Comparison of ENCODE assay signal across 24 cellular contexts in the genomic region with DNA sequence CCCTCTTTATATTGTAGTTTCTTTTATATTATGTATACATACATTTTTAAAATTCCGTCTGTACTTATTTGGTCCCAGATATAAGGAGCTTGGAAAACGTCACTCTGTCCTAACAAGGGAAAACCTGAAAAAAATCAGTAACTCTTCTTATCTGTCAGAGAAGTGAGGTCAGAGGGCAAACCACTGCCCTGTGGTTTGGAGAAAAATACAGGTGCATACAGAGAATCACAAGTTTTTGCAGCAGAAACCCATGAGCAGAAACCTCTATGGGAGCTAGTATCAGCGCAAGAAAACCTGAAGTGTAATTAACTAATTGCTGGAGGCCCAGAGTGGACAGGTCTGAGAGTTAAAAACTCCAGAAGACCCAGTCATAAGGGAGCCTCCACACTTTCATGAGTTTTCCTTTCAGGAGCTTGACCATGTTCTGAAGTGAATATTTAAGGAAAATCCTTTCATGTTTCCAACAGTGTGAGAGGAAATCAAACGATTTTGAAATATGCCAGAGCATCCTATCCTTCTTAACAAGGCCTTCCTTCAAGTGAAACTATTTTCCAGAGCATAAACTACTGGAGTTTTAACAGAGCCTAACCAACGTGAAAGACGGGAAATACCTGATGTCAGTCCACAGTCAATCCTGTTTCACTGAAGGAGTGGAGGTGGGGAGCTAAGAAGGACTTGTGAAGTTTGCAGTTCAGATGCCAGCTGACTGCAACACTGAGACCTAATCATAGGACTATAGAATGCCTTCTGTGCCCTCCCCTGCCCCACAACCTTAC.
"Had no signal": no experiment of that assay in that cellular context is flagged by ENCODE, and none has a peak within 500 bp of the region (broad histone marks: within the 10 kb centered on the region; RNA-seq: fewer than 3 reads in every experiment).

No MANE protein-coding gene starts in this region.

- H3K9me3 ChIP-seq: esophagus muscularis mucosa, gastrocnemius medialis, mucosa of descending colon, ovary, right lobe of liver, testis had no signal

- DNase-seq: cortex of kidney; dorsolateral prefrontal cortex; effector CD8-positive, alpha-beta T cell; gastrocnemius medialis; heart right ventricle; islet precursor cell; mammary epithelial cell; mucosa of descending colon; natural killer cell; nucleus accumbens; ovary; right lobe of liver; spleen; stimulated activated CD4-positive, alpha-beta T cell treated with anti-CD3 and anti-CD28 coated beads, Interleukin-15, amount 100 ng/mL, for 24 hours; stimulated activated CD4-positive, alpha-beta T cell treated with anti-CD3 and anti-CD28 coated beads, Interleukin-1b, Interleukin-23, amount 100 ng/mL, for 48 hours; stimulated activated CD4-positive, alpha-beta T cell treated with anti-CD3 and anti-CD28 coated beads, Interleukin-4, amount 100 ng/mL, for 24 hours; testis had no signal

- H3K4me3 Mint-ChIP-seq: natural killer cell; neural crest cell; stimulated activated memory B cell treated with anti-CD40 and anti-IgM and Interleukin-4, amounts not matched to agents 10 μg/mL and 1 μg/mL and 100 μg/mL, for 72 hours; stimulated activated naive CD8-positive, alpha-beta T cell treated with anti-CD3 and anti-CD28 coated beads, Interleukin-15, Interleukin-2, amounts not matched to agents 100 ng/mL and 50 ng/mL, for 24 hours had no signal

- ATAC-seq: gastrocnemius medialis; heart right ventricle; left lobe of liver; mucosa of descending colon; natural killer cell; right lobe of liver; stimulated activated memory B cell treated with anti-CD40 and anti-IgM and Interleukin-4, amounts not matched to agents 10 μg/mL and 1 μg/mL and 100 μg/mL, for 72 hours had no signal

- H3K4me1 ChIP-seq: esophagus muscularis mucosa, gastrocnemius medialis, right lobe of liver, spleen, testis, tibial nerve had no signal

- H3K4me1 Mint-ChIP-seq: neural crest cell; stimulated activated memory B cell treated with anti-CD40 and anti-IgM and Interleukin-4, amounts not matched to agents 10 μg/mL and 1 μg/mL and 100 μg/mL, for 72 hours had no signal

- H3K36me3 ChIP-seq: esophagus muscularis mucosa, gastrocnemius medialis, heart right ventricle, ovary, right lobe of liver, tibial nerve had no signal

- H3K27ac ChIP-seq: dorsolateral prefrontal cortex, epithelial cell of prostate, esophagus muscularis mucosa, gastrocnemius medialis, heart right ventricle, ovary, right lobe of liver, spleen, testis, tibial nerve had no signal

- H3K9me3 Mint-ChIP-seq: neural crest cell had no signal

- H3K27me3 ChIP-seq: dorsolateral prefrontal cortex, esophagus muscularis mucosa, gastrocnemius medialis, heart right ventricle, ovary, right lobe of liver, spleen, testis, tibial nerve had no signal

- H3K27ac Mint-ChIP-seq: natural killer cell; stimulated activated memory B cell treated with anti-CD40 and anti-IgM and Interleukin-4, amounts not matched to agents 10 μg/mL and 1 μg/mL and 100 μg/mL, for 72 hours; stimulated activated naive CD8-positive, alpha-beta T cell treated with anti-CD3 and anti-CD28 coated beads, Interleukin-15, Interleukin-2, amounts not matched to agents 100 ng/mL and 50 ng/mL, for 24 hours had no signal

- H3K4me3 ChIP-seq: dorsolateral prefrontal cortex, esophagus muscularis mucosa, gastrocnemius medialis, heart right ventricle, mucosa of descending colon, ovary, right lobe of liver, spleen, testis, tibial nerve had no signal

- H3K27me3 Mint-ChIP-seq: stimulated activated memory B cell treated with anti-CD40 and anti-IgM and Interleukin-4, amounts not matched to agents 10 μg/mL and 1 μg/mL and 100 μg/mL, for 72 hours; stimulated activated naive CD8-positive, alpha-beta T cell treated with anti-CD3 and anti-CD28 coated beads, Interleukin-15, Interleukin-2, amounts not matched to agents 100 ng/mL and 50 ng/mL, for 24 hours had no signal
